Comparison of ENCODE assay signal across 1 cellular context in the genomic region with DNA sequence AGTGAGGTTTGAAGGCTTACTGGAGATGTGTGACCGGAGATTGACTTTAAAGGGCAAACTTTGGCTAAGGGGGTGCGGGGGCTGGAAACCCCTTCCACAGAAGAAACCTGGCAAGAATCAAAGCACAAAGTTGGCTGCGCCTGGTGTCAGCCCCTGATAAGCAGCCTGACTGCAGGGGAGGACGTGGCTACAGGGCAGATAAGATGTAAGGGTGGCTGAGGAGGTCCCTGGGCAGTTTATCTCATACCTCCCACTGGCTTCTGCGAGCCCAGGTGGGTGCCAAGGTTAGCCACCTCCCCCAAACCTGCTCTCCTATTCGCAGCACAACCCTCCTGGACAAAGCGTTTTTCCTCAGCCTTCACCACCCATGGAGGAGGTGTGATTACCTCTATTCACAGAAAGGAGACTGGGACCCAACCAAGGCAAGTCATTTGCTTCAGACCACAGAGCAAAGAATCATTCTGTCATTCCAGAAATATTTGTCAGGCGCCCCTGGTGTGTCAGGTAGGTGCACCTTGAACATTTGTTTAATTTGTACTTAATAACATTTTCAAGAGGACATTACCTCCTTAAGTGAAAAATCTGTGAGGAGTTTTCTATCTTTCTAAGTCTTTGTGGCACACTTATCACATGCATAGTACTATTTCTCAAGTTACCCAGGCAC.
TF ChIP-seq lines count a peak whose summit lies in the region.

No MANE protein-coding gene starts in this region.

TF ChIP-seq in K562, 482 proteins besides CTCF, POLR2A, EP300 and RAD21 (continued from another document and continues in another):
- TF ChIP-seq ERF (CRISPR knock-in tag; IDR thresholded peaks at IDR 0.05): peak; percentile 94
- no peak for TF ChIP-seq ZNF224 (CRISPR knock-in tag; IDR thresholded peaks at IDR 0.05)
- TF ChIP-seq, protein P1, sequence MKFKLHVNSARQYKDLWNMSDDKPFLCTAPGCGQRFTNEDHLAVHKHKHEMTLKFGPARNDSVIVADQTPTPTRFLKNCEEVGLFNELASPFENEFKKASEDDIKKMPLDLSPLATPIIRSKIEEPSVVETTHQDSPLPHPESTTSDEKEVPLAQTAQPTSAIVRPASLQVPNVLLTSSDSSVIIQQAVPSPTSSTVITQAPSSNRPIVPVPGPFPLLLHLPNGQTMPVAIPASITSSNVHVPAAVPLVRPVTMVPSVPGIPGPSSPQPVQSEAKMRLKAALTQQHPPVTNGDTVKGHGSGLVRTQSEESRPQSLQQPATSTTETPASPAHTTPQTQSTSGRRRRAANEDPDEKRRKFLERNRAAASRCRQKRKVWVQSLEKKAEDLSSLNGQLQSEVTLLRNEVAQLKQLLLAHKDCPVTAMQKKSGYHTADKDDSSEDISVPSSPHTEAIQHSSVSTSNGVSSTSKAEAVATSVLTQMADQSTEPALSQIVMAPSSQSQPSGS (CRISPR knock-in tag; IDR thresholded peaks at IDR 0.05): no peak
- no peak for TF ChIP-seq U2AF2 (optimal IDR thresholded peaks at IDR 0.05; ENCODE audit: low read depth, low read length)
- peak; percentile 97 for TF ChIP-seq GATA2 (CRISPR knock-in tag; IDR thresholded peaks at IDR 0.05)
- peak; percentile 93 for TF ChIP-seq NCOA1 (IDR thresholded peaks at IDR 0.05; ENCODE audit: low read depth)
- TF ChIP-seq, protein P2, sequence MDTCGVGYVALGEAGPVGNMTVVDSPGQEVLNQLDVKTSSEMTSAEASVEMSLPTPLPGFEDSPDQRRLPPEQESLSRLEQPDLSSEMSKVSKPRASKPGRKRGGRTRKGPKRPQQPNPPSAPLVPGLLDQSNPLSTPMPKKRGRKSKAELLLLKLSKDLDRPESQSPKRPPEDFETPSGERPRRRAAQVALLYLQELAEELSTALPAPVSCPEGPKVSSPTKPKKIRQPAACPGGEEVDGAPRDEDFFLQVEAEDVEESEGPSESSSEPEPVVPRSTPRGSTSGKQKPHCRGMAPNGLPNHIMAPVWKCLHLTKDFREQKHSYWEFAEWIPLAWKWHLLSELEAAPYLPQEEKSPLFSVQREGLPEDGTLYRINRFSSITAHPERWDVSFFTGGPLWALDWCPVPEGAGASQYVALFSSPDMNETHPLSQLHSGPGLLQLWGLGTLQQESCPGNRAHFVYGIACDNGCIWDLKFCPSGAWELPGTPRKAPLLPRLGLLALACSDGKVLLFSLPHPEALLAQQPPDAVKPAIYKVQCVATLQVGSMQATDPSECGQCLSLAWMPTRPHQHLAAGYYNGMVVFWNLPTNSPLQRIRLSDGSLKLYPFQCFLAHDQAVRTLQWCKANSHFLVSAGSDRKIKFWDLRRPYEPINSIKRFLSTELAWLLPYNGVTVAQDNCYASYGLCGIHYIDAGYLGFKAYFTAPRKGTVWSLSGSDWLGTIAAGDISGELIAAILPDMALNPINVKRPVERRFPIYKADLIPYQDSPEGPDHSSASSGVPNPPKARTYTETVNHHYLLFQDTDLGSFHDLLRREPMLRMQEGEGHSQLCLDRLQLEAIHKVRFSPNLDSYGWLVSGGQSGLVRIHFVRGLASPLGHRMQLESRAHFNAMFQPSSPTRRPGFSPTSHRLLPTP (IDR thresholded peaks at IDR 0.05; ENCODE audit: borderline replicate concordance, extremely low read depth, insufficient read length): no peak
- no peak for TF ChIP-seq ZNF764 (CRISPR knock-in tag; IDR thresholded peaks at IDR 0.05; ENCODE audit: low read depth)
- peak; percentile 95 for TF ChIP-seq NEUROD1 (IDR thresholded peaks at IDR 0.05; ENCODE audit: borderline replicate concordance, low read depth, low read length, partially characterized antibody)
- no peak for TF ChIP-seq ZFX (CRISPR knock-in tag; IDR thresholded peaks at IDR 0.05)
- no peak; the same call in 1 of the 2 replicates for TF ChIP-seq HCFC1 (IDR thresholded peaks at IDR 0.05; ENCODE audit: low read depth, low read length)
- no peak for TF ChIP-seq ZC3H8 (IDR thresholded peaks at IDR 0.05)
- no peak for TF ChIP-seq WHSC1 (IDR thresholded peaks at IDR 0.05; ENCODE audit: low read length)
- no peak for TF ChIP-seq CBX8 (IDR thresholded peaks at IDR 0.05; ENCODE audit: borderline replicate concordance, extremely low read depth, low read depth, low read length, poor library complexity, severe bottlenecking)
- TF ChIP-seq MECOM (CRISPR knock-in tag; IDR thresholded peaks at IDR 0.05): no peak
- 0 out of 2 replicates have a peak, but pooled peaks have one; percentile 59 for TF ChIP-seq ZNF347 (CRISPR knock-in tag; IDR thresholded peaks at IDR 0.05; ENCODE audit: low read depth)
- no peak for TF ChIP-seq FOXK2 (conservative IDR thresholded peaks at IDR 0.05 in 1 of 2, IDR thresholded peaks at IDR 0.05 in 1 of 2; ENCODE audit: low read depth in 2 of 2)
- TF ChIP-seq MBD2 (IDR thresholded peaks at IDR 0.05; ENCODE audit: borderline replicate concordance, low read depth): peak; percentile 84
- TF ChIP-seq HEY1 (CRISPR knock-in tag; IDR thresholded peaks at IDR 0.05; ENCODE audit: borderline replicate concordance): 0 out of 2 replicates have a peak, but pooled peaks have one; percentile 85
- peak; percentile 95 for TF ChIP-seq SMAD3 (CRISPR knock-in tag; conservative IDR thresholded peaks at IDR 0.05)
- TF ChIP-seq DNMT1 (IDR thresholded peaks at IDR 0.05): no peak
- 0 out of 2 replicates have a peak, but pooled peaks have one; percentile 23 for TF ChIP-seq EHMT2 (IDR thresholded peaks at IDR 0.05)
- TF ChIP-seq, protein P3, sequence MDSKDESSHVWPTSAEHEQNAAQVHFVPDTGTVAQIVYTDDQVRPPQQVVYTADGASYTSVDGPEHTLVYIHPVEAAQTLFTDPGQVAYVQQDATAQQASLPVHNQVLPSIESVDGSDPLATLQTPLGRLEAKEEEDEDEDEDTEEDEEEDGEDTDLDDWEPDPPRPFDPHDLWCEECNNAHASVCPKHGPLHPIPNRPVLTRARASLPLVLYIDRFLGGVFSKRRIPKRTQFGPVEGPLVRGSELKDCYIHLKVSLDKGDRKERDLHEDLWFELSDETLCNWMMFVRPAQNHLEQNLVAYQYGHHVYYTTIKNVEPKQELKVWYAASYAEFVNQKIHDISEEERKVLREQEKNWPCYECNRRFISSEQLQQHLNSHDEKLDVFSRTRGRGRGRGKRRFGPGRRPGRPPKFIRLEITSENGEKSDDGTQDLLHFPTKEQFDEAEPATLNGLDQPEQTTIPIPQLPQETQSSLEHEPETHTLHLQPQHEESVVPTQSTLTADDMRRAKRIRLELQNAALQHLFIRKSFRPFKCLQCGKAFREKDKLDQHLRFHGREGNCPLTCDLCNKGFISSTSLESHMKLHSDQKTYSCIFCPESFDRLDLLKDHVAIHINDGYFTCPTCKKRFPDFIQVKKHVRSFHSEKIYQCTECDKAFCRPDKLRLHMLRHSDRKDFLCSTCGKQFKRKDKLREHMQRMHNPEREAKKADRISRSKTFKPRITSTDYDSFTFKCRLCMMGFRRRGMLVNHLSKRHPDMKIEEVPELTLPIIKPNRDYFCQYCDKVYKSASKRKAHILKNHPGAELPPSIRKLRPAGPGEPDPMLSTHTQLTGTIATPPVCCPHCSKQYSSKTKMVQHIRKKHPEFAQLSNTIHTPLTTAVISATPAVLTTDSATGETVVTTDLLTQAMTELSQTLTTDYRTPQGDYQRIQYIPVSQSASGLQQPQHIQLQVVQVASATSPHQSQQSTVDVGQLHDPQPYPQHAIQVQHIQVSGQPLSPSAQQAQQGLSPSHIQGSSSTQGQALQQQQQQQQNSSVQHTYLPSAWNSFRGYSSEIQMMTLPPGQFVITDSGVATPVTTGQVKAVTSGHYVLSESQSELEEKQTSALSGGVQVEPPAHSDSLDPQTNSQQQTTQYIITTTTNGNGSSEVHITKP (IDR thresholded peaks at IDR 0.05; ENCODE audit: partially characterized antibody): peak; percentile 34
- no peak for TF ChIP-seq FOXK1 (CRISPR knock-in tag; IDR thresholded peaks at IDR 0.05; ENCODE audit: borderline replicate concordance)
- no peak for TF ChIP-seq ETS2 (tag; IDR thresholded peaks at IDR 0.05; ENCODE audit: borderline replicate concordance, poor library complexity, severe bottlenecking)
- TF ChIP-seq, protein P4, sequence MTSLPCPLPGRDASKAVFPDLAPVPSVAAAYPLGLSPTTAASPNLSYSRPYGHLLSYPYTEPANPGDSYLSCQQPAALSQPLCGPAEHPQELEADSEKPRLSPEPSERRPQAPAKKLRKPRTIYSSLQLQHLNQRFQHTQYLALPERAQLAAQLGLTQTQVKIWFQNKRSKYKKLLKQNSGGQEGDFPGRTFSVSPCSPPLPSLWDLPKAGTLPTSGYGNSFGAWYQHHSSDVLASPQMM (CRISPR knock-in tag; IDR thresholded peaks at IDR 0.05): no peak
- no peak for TF ChIP-seq ILK (tag; IDR thresholded peaks at IDR 0.05; ENCODE audit: borderline replicate concordance, low read depth)
- peak; percentile 96 for TF ChIP-seq EGR1 (conservative IDR thresholded peaks at IDR 0.05)
- TF ChIP-seq LARP7 (IDR thresholded peaks at IDR 0.05): no peak
- TF ChIP-seq, protein P5, sequence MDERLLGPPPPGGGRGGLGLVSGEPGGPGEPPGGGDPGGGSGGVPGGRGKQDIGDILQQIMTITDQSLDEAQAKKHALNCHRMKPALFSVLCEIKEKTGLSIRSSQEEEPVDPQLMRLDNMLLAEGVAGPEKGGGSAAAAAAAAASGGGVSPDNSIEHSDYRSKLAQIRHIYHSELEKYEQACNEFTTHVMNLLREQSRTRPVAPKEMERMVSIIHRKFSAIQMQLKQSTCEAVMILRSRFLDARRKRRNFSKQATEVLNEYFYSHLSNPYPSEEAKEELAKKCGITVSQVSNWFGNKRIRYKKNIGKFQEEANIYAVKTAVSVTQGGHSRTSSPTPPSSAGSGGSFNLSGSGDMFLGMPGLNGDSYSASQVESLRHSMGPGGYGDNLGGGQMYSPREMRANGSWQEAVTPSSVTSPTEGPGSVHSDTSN (CRISPR knock-in tag; IDR thresholded peaks at IDR 0.05; ENCODE audit: low read depth): no peak
- TF ChIP-seq, protein P5 (tag; conservative IDR thresholded peaks at IDR 0.05; ENCODE audit: low read depth): peak; percentile 38; the same call in 1 of the 2 replicates
- peak; percentile 71; the same call in 1 of the 2 replicates for TF ChIP-seq ZNF354B (CRISPR knock-in tag; IDR thresholded peaks at IDR 0.05)
- TF ChIP-seq DIDO1 (tag; IDR thresholded peaks at IDR 0.05; ENCODE audit: low read depth): no peak
- TF ChIP-seq CREBBP (IDR thresholded peaks at IDR 0.05; ENCODE audit: low read depth, low read length): no peak
- peak; percentile 84 for TF ChIP-seq BHLHE40 (IDR thresholded peaks at IDR 0.05; ENCODE audit: low read length)
- no peak for TF ChIP-seq HNRNPL (IDR thresholded peaks at IDR 0.05; ENCODE audit: low read depth, low read length)
- TF ChIP-seq NR1H2 (CRISPR knock-in tag; IDR thresholded peaks at IDR 0.05): no peak
- TF ChIP-seq, protein P6, sequence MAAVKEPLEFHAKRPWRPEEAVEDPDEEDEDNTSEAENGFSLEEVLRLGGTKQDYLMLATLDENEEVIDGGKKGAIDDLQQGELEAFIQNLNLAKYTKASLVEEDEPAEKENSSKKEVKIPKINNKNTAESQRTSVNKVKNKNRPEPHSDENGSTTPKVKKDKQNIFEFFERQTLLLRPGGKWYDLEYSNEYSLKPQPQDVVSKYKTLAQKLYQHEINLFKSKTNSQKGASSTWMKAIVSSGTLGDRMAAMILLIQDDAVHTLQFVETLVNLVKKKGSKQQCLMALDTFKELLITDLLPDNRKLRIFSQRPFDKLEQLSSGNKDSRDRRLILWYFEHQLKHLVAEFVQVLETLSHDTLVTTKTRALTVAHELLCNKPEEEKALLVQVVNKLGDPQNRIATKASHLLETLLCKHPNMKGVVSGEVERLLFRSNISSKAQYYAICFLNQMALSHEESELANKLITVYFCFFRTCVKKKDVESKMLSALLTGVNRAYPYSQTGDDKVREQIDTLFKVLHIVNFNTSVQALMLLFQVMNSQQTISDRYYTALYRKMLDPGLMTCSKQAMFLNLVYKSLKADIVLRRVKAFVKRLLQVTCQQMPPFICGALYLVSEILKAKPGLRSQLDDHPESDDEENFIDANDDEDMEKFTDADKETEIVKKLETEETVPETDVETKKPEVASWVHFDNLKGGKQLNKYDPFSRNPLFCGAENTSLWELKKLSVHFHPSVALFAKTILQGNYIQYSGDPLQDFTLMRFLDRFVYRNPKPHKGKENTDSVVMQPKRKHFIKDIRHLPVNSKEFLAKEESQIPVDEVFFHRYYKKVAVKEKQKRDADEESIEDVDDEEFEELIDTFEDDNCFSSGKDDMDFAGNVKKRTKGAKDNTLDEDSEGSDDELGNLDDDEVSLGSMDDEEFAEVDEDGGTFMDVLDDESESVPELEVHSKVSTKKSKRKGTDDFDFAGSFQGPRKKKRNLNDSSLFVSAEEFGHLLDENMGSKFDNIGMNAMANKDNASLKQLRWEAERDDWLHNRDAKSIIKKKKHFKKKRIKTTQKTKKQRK (IDR thresholded peaks at IDR 0.05; ENCODE audit: borderline replicate concordance, low read depth, low read length): no peak
- TF ChIP-seq, protein P7, sequence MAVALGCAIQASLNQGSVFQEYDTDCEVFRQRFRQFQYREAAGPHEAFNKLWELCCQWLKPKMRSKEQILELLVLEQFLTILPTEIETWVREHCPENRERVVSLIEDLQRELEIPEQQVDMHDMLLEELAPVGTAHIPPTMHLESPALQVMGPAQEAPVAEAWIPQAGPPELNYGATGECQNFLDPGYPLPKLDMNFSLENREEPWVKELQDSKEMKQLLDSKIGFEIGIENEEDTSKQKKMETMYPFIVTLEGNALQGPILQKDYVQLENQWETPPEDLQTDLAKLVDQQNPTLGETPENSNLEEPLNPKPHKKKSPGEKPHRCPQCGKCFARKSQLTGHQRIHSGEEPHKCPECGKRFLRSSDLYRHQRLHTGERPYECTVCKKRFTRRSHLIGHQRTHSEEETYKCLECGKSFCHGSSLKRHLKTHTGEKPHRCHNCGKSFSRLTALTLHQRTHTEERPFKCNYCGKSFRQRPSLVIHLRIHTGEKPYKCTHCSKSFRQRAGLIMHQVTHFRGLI (CRISPR knock-in tag; IDR thresholded peaks at IDR 0.05): peak; percentile 83; the same call in 1 of the 2 replicates
- TF ChIP-seq ILF3 (IDR thresholded peaks at IDR 0.05; ENCODE audit: borderline replicate concordance): peak; percentile 84; the same call in 1 of the 2 replicates
- TF ChIP-seq NFATC3 (IDR thresholded peaks at IDR 0.05): peak; percentile 66; the same call in 1 of the 2 replicates
- peak; percentile 97 for TF ChIP-seq HDAC3 (IDR thresholded peaks at IDR 0.05; ENCODE audit: borderline replicate concordance, partially characterized antibody)
- no peak for TF ChIP-seq FOXP1 (CRISPR knock-in tag; IDR thresholded peaks at IDR 0.05)
- peak; percentile 57 for TF ChIP-seq MEIS2 (IDR thresholded peaks at IDR 0.05; ENCODE audit: partially characterized antibody)
- TF ChIP-seq, protein P8, sequence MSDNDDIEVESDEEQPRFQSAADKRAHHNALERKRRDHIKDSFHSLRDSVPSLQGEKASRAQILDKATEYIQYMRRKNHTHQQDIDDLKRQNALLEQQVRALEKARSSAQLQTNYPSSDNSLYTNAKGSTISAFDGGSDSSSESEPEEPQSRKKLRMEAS (CRISPR knock-in tag; IDR thresholded peaks at IDR 0.05): 0 out of 2 replicates have a peak, but pooled peaks have one; percentile 15
- peak; percentile 65; the same call in 1 of the 2 replicates for TF ChIP-seq MXI1 (IDR thresholded peaks at IDR 0.05; ENCODE audit: low read depth, low read length)
